Comparison of ENCODE assay signal across 25 cellular contexts in the genomic region with DNA sequence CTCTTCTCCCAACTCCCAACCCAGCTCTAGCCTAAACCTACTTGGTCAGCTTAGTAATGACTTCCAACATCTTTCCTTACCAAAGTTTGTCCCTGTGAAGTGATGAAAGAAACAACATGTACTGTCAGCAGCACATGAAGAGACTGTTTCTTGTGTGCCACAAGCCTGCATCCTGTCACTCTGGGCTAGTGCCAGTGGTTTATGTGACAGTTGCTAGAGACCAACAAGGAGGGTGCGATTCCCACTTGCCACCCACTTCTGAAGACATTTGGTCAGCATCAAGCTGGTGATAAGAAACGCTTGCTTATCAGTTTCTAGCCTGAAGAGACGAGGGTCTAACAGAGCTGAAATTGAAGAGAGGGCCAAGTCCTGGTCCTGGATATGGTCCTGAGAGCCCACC.
"Had no signal": no experiment of that assay in that cellular context is flagged by ENCODE, and none has a peak within 500 bp of the region (broad histone marks: within the 10 kb centered on the region; RNA-seq: fewer than 3 reads in every experiment).

No MANE protein-coding gene starts in this region.

- H3K4me1 ChIP-seq: gastrocnemius medialis, neural progenitor cell, right atrium auricular region, testis had no signal

- H3K4me3 ChIP-seq: gastrocnemius medialis, neural progenitor cell, right atrium auricular region, smooth muscle cell, testis, transverse colon had no signal

- H3K4me1 Mint-ChIP-seq: activated CD4-positive, alpha-beta memory T cell treated with anti-CD3 and anti-CD28 coated beads, Interleukin-2, amount 10 ng/mL, durations not matched to agents 7 days and 5 days; activated CD4-positive, alpha-beta T cell treated with anti-CD3 and anti-CD28 coated beads, Interleukin-2, amount 10 ng/mL, durations not matched to agents 24 days and 14 days; activated naive CD4-positive, alpha-beta T cell treated with anti-CD3 and anti-CD28 coated beads, Interleukin-2, amount 50 U/mL, for 24 hours; activated naive CD8-positive, alpha-beta T cell treated with anti-CD3 and anti-CD28 coated beads, Interleukin-2, amount 50 U/mL, for 24 hours; naive thymus-derived CD4-positive, alpha-beta T cell; neural progenitor cell; stimulated activated naive B cell treated with anti-CD40 and anti-IgM and Interleukin-4, amounts not matched to agents 10 μg/mL and 1 μg/mL and 100 μg/mL, for 72 hours had no signal

- H3K27me3 ChIP-seq: gastrocnemius medialis, neural progenitor cell, right atrium auricular region, testis, transverse colon had no signal

- H3K9me3 ChIP-seq: gastrocnemius medialis, right atrium auricular region, testis, transverse colon had no signal

- ATAC-seq: activated naive CD8-positive, alpha-beta T cell treated with anti-CD3 and anti-CD28 coated beads, Interleukin-2, amount 50 U/mL, for 24 hours; gastrocnemius medialis; left ventricle myocardium superior; naive thymus-derived CD4-positive, alpha-beta T cell; stimulated activated naive B cell treated with anti-CD40 and anti-IgM and Interleukin-4, amounts not matched to agents 10 μg/mL and 1 μg/mL and 100 μg/mL, for 72 hours had no signal

- H3K27me3 Mint-ChIP-seq: activated naive CD8-positive, alpha-beta T cell treated with anti-CD3 and anti-CD28 coated beads, Interleukin-2, amount 50 U/mL, for 24 hours had no signal

- H3K4me3 Mint-ChIP-seq: activated CD4-positive, alpha-beta memory T cell treated with anti-CD3 and anti-CD28 coated beads, Interleukin-2, amount 10 ng/mL, durations not matched to agents 7 days and 5 days; activated CD4-positive, alpha-beta T cell treated with anti-CD3 and anti-CD28 coated beads, Interleukin-2, amount 10 ng/mL, durations not matched to agents 24 days and 14 days; activated naive CD4-positive, alpha-beta T cell treated with anti-CD3 and anti-CD28 coated beads, Interleukin-2, amount 50 U/mL, for 24 hours; activated naive CD8-positive, alpha-beta T cell treated with anti-CD3 and anti-CD28 coated beads, Interleukin-2, amount 50 U/mL, for 24 hours; mesothelial cell of epicardium; naive thymus-derived CD4-positive, alpha-beta T cell; neural progenitor cell; stimulated activated naive B cell treated with anti-CD40 and anti-IgM and Interleukin-4, amounts not matched to agents 10 μg/mL and 1 μg/mL and 100 μg/mL, for 72 hours had no signal

- DNase-seq: activated CD4-positive, alpha-beta memory T cell treated with anti-CD3 and anti-CD28 coated beads, Interleukin-2, amount 10 ng/mL, durations not matched to agents 7 days and 5 days; activated CD4-positive, alpha-beta T cell treated with anti-CD3 and anti-CD28 coated beads, Interleukin-2, amount 10 ng/mL, durations not matched to agents 24 days and 14 days; activated CD4-positive, CD25-positive, alpha-beta regulatory T cell treated with anti-CD3 and anti-CD28 coated beads, Interleukin-2, amount 50 U/mL, for 72 hours; activated naive CD8-positive, alpha-beta T cell treated with anti-CD3 and anti-CD28 coated beads, Interleukin-2, amount 50 U/mL, for 24 hours; activated T-cell treated with anti-CD3 and anti-CD28 coated beads, Interleukin-2, amount 50 U/mL, for 48 hours; amygdala; caudate nucleus; effector CD8-positive, alpha-beta T cell; gastrocnemius medialis; glutamatergic neuron; left cardiac atrium; left ventricle myocardium superior; naive thymus-derived CD4-positive, alpha-beta T cell; stimulated activated CD4-positive, alpha-beta T cell treated with anti-CD3 and anti-CD28 coated beads, Interleukin-1b, Interleukin-23, amount 100 ng/mL, for 48 hours; stimulated activated CD4-positive, alpha-beta T cell treated with anti-CD3 and anti-CD28 coated beads, Interleukin-4, amount 100 ng/mL, for 4 hours; stimulated activated CD8-positive, alpha-beta memory T cell treated with anti-CD3 and anti-CD28 coated beads, Interleukin-4, amount 100 ng/mL, for 48 hours; stimulated activated naive B cell treated with anti-CD40 and anti-IgM and Interleukin-4, amounts not matched to agents 10 μg/mL and 1 μg/mL and 100 μg/mL, for 72 hours; testis; transverse colon had no signal

- H3K36me3 ChIP-seq: neural progenitor cell, right atrium auricular region, transverse colon had no signal

- H2AFZ ChIP-seq: neural progenitor cell had no signal

- H3K27ac ChIP-seq: gastrocnemius medialis, neural progenitor cell, right atrium auricular region, testis, transverse colon had no signal

- H3K27ac Mint-ChIP-seq: activated CD4-positive, alpha-beta memory T cell treated with anti-CD3 and anti-CD28 coated beads, Interleukin-2, amount 10 ng/mL, durations not matched to agents 7 days and 5 days; activated CD4-positive, alpha-beta T cell treated with anti-CD3 and anti-CD28 coated beads, Interleukin-2, amount 10 ng/mL, durations not matched to agents 24 days and 14 days; activated naive CD4-positive, alpha-beta T cell treated with anti-CD3 and anti-CD28 coated beads, Interleukin-2, amount 50 U/mL, for 24 hours; activated naive CD8-positive, alpha-beta T cell treated with anti-CD3 and anti-CD28 coated beads, Interleukin-2, amount 50 U/mL, for 24 hours; activated T-helper 2 cell treated with anti-CD3 and anti-CD28 coated beads, Interferon-gamma antibody, Interleukin-2, Interleukin-4, amounts not matched to agents 10 μg/mL and 5 μg/mL and 100 μg/mL, durations not matched to agents 14 hours and 24 hours and 36 hours; mesothelial cell of epicardium; naive thymus-derived CD4-positive, alpha-beta T cell; neural progenitor cell; stimulated activated naive B cell treated with anti-CD40 and anti-IgM and Interleukin-4, amounts not matched to agents 10 μg/mL and 1 μg/mL and 100 μg/mL, for 72 hours had no signal

- H3K9ac ChIP-seq: neural progenitor cell had no signal

- H3K36me3 Mint-ChIP-seq: activated naive CD4-positive, alpha-beta T cell treated with anti-CD3 and anti-CD28 coated beads, Interleukin-2, amount 50 U/mL, for 24 hours; mesothelial cell of epicardium; naive thymus-derived CD4-positive, alpha-beta T cell; neural progenitor cell had no signal

- H3K4me2 ChIP-seq: neural progenitor cell, smooth muscle cell had no signal

- H3K9me3 Mint-ChIP-seq: activated CD4-positive, alpha-beta memory T cell treated with anti-CD3 and anti-CD28 coated beads, Interleukin-2, amount 10 ng/mL, durations not matched to agents 7 days and 5 days; activated naive CD4-positive, alpha-beta T cell treated with anti-CD3 and anti-CD28 coated beads, Interleukin-2, amount 50 U/mL, for 24 hours; activated naive CD8-positive, alpha-beta T cell treated with anti-CD3 and anti-CD28 coated beads, Interleukin-2, amount 50 U/mL, for 24 hours; activated T-helper 2 cell treated with anti-CD3 and anti-CD28 coated beads, Interferon-gamma antibody, Interleukin-2, Interleukin-4, amounts not matched to agents 10 μg/mL and 5 μg/mL and 100 μg/mL, durations not matched to agents 14 hours and 24 hours and 36 hours; mesothelial cell of epicardium; naive thymus-derived CD4-positive, alpha-beta T cell; neural progenitor cell had no signal
